Comparison of ENCODE assay signal across 8 cellular contexts in genomic region chr22:29470159-29470855, GRCh38. TPM values are rescaled to one million over a fixed set of nuclear protein-coding genes. Genes with fewer than 3 reads are reported as not detected.
DNase-seq lines count a peak whose midpoint lies in the region; ATAC-seq lines count a peak whose summit lies in the region.

No MANE protein-coding gene starts in this region.

- H3K36me3 ChIP-seq in MG63: no peaks in the 10 kb centered on the region

- H3K27me3 ChIP-seq in MG63: peaks cover 15% of the 10 kb centered on the region

- peak; percentile 89 for ATAC-seq in left lobe of liver
- ATAC-seq in HG03571 (IDR thresholded peaks at IDR 0.05; ENCODE audit: unreplicated experiment): no peak
- ATAC-seq in GM21717 (IDR thresholded peaks at IDR 0.05; ENCODE audit: unreplicated experiment): no peak

- DNase-seq in ELR (ENCODE audit: low read depth) (peak; percentile 45), MG63 (peak; percentile 62), left lobe of liver (ENCODE audit: low spot score) (peak; percentile 53)
- DNase-seq in activated CD4-positive, CD25-positive, alpha-beta regulatory T cell (lab: John Stamatoyannopoulos, UW): peak; percentile 39 to 57 (median 46)
- DNase-seq in central memory CD4-positive, alpha-beta T cell: peak; percentile 66
- DNase-seq in stimulated activated CD4-positive, alpha-beta T cell treated with anti-CD3 and anti-CD28 coated beads, Interleukin-4, amount 100 ng/mL, for 4 hours: peak; percentile 28 to 62

- H3K9me3 ChIP-seq in MG63: no peaks in the 10 kb centered on the region

- H3K4me3 ChIP-seq in MG63: peak overlapping the region; percentile 40

RNA-seq across cellular contexts. Expression of gene NEFH, which starts 9.7 kb away (rescaled TPM):
- total RNA-seq in MG63 (2014; rRNA removed; shearing (Covaris generic); ENCODE audit: low replicate concordance): not detected in 2 replicates
- total RNA-seq in left lobe of liver: 0.15 TPM

RNA-seq across cellular contexts. Expression of gene RFPL1, which starts 31.9 kb away (rescaled TPM):
- total RNA-seq in MG63 (2014; rRNA removed; shearing (Covaris generic); ENCODE audit: low replicate concordance): not detected in 2 replicates
- 0.45 TPM for total RNA-seq in left lobe of liver
